1 cellular context compared by ENCODE assay signal in genomic region chr9:114397848-114398605, GRCh38.
TF ChIP-seq lines count a peak whose summit lies in the region.

No MANE protein-coding gene starts in this region.

TF ChIP-seq in HepG2, 621 proteins besides CTCF, POLR2A, EP300 and RAD21 (continued from another document and continues in another):
- TF ChIP-seq, protein P1, sequence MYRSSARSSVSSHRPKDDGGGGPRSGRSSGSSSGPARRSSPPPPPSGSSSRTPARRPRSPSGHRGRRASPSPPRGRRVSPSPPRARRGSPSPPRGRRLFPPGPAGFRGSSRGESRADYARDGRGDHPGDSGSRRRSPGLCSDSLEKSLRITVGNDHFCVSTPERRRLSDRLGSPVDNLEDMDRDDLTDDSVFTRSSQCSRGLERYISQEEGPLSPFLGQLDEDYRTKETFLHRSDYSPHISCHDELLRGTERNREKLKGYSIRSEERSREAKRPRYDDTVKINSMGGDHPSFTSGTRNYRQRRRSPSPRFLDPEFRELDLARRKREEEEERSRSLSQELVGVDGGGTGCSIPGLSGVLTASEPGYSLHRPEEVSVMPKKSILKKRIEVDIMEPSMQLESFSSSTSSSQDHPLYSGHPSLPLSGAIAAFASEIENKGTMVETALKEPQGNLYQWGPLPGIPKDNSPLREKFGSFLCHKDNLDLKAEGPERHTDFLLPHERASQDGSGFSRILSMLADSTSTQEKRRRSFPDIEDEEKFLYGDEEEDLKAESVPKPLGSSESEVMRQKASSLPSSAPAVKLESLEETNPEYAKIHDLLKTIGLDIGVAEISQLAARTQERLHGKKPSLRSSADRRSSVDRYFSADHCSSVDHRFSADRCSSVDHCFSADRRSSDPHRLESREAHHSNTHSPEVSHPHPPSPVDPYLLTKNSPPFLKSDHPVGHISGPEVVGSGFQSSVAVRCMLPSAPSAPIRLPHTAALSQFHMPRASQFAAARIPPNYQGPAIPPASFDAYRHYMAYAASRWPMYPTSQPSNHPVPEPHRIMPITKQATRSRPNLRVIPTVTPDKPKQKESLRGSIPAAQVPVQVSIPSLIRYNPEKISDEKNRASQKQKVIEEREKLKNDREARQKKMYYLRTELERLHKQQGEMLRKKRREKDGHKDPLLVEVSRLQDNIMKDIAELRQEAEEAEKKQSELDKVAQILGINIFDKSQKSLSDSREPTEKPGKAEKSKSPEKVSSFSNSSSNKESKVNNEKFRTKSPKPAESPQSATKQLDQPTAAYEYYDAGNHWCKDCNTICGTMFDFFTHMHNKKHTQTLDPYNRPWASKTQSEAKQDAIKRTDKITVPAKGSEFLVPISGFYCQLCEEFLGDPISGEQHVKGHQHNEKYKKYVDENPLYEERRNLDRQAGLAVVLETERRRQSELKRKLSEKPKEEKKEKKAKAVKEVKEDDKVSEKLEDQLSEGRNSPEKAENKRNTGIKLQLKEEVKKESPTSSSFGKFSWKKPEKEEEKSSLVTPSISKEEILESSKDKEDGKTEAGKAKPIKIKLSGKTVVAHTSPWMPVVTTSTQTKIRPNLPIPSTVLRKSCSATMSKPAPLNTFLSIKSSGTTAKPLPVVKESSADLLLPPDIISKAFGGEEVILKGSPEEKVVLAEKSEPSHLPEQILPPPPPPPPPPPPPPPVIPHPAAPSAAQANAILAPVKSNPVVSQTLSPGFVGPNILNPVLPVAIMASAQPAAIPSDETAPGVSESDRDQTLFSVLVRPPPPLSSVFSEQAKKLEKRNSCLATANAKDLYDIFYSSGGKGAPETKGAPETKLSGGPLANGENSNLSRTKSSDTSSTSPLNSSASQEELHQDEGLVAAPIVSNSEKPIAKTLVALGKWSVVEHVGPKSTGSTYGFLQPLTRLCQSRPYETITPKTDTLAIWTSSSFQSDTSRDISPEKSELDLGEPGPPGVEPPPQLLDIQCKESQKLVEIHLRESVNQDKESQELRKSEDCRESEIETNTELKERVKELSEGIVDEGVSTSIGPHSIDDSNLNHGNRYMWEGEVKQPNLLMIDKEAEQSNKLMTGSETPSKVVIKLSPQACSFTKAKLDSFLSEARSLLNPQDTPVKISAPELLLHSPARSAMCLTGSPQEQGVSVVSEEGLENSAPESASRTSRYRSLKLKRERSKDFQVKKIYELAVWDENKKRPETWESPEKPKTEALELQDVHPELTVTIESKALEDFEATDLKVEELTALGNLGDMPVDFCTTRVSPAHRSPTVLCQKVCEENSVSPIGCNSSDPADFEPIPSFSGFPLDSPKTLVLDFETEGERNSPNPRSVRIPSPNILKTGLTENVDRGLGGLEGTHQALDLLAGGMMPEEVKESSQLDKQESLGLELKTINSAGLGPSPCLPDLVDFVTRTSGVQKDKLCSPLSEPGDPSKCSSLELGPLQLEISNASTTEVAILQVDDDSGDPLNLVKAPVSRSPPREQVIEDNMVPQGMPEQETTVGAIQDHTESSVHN (CRISPR knock-in tag; IDR thresholded peaks at IDR 0.05) = no peak
- TF ChIP-seq CERS6 (CRISPR knock-in tag; IDR thresholded peaks at IDR 0.05) (no peak), NBN (conservative IDR thresholded peaks at IDR 0.05) (no peak), ZNF841 (CRISPR knock-in tag; IDR thresholded peaks at IDR 0.05; ENCODE audit: borderline replicate concordance) (no peak), ZNF317 (CRISPR knock-in tag; IDR thresholded peaks at IDR 0.05) (no peak), CBX2 (IDR thresholded peaks at IDR 0.05; ENCODE audit: low read depth, low read length) (no peak), CBX2 (CRISPR knock-in tag; IDR thresholded peaks at IDR 0.05; ENCODE audit: low read depth) (no peak), NFE2 (CRISPR knock-in tag; IDR thresholded peaks at IDR 0.05) (no peak), ZSCAN22 (CRISPR knock-in tag; IDR thresholded peaks at IDR 0.05) (no peak), ZNF740 (CRISPR knock-in tag; IDR thresholded peaks at IDR 0.05) (no peak), CHD4 (IDR thresholded peaks at IDR 0.05; ENCODE audit: borderline replicate concordance, low read length) (peak; percentile 78; the same call in 1 of the 2 replicates), ZFP37 (CRISPR knock-in tag; IDR thresholded peaks at IDR 0.05; ENCODE audit: borderline replicate concordance) (no peak), GABPA (IDR thresholded peaks at IDR 0.05; ENCODE audit: low read depth, low read length) (no peak), GABPA (CRISPR knock-in tag; IDR thresholded peaks at IDR 0.05; ENCODE audit: low read depth) (no peak), PHF5A (CRISPR knock-in tag; IDR thresholded peaks at IDR 0.05; ENCODE audit: low read depth, unreplicated experiment) (no peak), ZNF432 (CRISPR knock-in tag; IDR thresholded peaks at IDR 0.05; ENCODE audit: borderline replicate concordance) (no peak), HMG20B (CRISPR knock-in tag; conservative IDR thresholded peaks at IDR 0.05) (0 out of 2 replicates have a peak, but pooled peaks have one; percentile 31), RFX1 (IDR thresholded peaks at IDR 0.05) (no peak), LCORL (IDR thresholded peaks at IDR 0.05) (no peak), LCORL (CRISPR knock-in tag; IDR thresholded peaks at IDR 0.05) (no peak), ZNF547 (CRISPR knock-in tag; IDR thresholded peaks at IDR 0.05) (no peak), ZBTB21 (CRISPR knock-in tag; IDR thresholded peaks at IDR 0.05) (no peak)
- TF ChIP-seq, protein P2, sequence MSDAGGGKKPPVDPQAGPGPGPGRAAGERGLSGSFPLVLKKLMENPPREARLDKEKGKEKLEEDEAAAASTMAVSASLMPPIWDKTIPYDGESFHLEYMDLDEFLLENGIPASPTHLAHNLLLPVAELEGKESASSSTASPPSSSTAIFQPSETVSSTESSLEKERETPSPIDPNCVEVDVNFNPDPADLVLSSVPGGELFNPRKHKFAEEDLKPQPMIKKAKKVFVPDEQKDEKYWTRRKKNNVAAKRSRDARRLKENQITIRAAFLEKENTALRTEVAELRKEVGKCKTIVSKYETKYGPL (CRISPR knock-in tag; IDR thresholded peaks at IDR 0.05) = no peak
- TF ChIP-seq, protein P3, sequence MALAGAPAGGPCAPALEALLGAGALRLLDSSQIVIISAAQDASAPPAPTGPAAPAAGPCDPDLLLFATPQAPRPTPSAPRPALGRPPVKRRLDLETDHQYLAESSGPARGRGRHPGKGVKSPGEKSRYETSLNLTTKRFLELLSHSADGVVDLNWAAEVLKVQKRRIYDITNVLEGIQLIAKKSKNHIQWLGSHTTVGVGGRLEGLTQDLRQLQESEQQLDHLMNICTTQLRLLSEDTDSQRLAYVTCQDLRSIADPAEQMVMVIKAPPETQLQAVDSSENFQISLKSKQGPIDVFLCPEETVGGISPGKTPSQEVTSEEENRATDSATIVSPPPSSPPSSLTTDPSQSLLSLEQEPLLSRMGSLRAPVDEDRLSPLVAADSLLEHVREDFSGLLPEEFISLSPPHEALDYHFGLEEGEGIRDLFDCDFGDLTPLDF (CRISPR knock-in tag; IDR thresholded peaks at IDR 0.05) = no peak
- TF ChIP-seq, protein P4, sequence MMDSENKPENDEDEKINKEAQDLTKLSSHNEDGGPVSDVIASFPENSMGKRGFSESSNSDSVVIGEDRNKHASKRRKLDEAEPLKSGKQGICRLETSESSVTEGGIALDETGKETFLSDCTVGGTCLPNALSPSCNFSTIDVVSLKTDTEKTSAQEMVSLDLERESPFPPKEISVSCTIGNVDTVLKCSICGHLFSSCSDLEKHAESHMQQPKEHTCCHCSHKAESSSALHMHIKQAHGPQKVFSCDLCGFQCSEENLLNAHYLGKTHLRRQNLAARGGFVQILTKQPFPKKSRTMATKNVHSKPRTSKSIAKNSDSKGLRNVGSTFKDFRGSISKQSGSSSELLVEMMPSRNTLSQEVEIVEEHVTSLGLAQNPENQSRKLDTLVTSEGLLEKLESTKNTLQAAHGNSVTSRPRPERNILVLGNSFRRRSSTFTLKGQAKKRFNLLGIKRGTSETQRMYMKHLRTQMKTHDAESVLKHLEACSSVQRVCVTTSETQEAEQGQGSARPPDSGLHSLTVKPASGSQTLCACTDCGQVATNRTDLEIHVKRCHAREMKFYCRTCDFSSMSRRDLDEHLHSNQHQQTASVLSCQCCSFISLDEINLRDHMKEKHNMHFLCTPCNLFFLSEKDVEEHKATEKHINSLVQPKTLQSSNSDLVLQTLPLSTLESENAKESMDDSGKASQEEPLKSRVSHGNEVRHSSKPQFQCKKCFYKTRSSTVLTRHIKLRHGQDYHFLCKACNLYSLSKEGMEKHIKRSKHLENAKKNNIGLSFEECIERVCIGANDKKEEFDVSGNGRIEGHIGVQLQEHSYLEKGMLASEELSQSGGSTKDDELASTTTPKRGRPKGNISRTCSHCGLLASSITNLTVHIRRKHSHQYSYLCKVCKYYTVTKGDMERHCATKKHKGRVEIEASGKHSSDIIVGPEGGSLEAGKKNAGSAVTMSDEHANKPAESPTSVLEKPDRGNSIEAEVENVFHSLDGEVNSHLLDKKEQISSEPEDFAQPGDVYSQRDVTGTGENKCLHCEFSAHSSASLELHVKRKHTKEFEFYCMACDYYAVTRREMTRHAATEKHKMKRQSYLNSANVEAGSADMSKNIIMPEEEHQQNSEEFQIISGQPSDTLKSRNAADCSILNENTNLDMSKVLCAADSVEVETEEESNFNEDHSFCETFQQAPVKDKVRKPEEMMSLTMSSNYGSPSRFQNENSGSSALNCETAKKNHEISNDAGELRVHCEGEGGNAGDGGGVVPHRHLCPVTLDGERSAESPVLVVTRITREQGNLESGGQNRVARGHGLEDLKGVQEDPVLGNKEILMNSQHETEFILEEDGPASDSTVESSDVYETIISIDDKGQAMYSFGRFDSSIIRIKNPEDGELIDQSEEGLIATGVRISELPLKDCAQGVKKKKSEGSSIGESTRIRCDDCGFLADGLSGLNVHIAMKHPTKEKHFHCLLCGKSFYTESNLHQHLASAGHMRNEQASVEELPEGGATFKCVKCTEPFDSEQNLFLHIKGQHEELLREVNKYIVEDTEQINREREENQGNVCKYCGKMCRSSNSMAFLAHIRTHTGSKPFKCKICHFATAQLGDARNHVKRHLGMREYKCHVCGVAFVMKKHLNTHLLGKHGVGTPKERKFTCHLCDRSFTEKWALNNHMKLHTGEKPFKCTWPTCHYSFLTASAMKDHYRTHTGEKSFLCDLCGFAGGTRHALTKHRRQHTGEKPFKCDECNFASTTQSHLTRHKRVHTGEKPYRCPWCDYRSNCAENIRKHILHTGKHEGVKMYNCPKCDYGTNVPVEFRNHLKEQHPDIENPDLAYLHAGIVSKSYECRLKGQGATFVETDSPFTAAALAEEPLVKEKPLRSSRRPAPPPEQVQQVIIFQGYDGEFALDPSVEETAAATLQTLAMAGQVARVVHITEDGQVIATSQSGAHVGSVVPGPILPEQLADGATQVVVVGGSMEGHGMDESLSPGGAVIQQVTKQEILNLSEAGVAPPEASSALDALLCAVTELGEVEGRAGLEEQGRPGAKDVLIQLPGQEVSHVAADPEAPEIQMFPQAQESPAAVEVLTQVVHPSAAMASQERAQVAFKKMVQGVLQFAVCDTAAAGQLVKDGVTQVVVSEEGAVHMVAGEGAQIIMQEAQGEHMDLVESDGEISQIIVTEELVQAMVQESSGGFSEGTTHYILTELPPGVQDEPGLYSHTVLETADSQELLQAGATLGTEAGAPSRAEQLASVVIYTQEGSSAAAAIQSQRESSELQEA (CRISPR knock-in tag; IDR thresholded peaks at IDR 0.05; ENCODE audit: not compliant biosample characterization) = no peak
- TF ChIP-seq, protein P5, sequence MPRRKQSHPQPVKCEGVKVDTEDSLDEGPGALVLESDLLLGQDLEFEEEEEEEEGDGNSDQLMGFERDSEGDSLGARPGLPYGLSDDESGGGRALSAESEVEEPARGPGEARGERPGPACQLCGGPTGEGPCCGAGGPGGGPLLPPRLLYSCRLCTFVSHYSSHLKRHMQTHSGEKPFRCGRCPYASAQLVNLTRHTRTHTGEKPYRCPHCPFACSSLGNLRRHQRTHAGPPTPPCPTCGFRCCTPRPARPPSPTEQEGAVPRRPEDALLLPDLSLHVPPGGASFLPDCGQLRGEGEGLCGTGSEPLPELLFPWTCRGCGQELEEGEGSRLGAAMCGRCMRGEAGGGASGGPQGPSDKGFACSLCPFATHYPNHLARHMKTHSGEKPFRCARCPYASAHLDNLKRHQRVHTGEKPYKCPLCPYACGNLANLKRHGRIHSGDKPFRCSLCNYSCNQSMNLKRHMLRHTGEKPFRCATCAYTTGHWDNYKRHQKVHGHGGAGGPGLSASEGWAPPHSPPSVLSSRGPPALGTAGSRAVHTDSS (CRISPR knock-in tag; conservative IDR thresholded peaks at IDR 0.05) = no peak
- TF ChIP-seq, protein P6, sequence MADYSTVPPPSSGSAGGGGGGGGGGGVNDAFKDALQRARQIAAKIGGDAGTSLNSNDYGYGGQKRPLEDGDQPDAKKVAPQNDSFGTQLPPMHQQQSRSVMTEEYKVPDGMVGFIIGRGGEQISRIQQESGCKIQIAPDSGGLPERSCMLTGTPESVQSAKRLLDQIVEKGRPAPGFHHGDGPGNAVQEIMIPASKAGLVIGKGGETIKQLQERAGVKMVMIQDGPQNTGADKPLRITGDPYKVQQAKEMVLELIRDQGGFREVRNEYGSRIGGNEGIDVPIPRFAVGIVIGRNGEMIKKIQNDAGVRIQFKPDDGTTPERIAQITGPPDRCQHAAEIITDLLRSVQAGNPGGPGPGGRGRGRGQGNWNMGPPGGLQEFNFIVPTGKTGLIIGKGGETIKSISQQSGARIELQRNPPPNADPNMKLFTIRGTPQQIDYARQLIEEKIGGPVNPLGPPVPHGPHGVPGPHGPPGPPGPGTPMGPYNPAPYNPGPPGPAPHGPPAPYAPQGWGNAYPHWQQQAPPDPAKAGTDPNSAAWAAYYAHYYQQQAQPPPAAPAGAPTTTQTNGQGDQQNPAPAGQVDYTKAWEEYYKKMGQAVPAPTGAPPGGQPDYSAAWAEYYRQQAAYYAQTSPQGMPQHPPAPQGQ (CRISPR knock-in tag; IDR thresholded peaks at IDR 0.05; ENCODE audit: borderline replicate concordance) = no peak
- TF ChIP-seq, protein P7, sequence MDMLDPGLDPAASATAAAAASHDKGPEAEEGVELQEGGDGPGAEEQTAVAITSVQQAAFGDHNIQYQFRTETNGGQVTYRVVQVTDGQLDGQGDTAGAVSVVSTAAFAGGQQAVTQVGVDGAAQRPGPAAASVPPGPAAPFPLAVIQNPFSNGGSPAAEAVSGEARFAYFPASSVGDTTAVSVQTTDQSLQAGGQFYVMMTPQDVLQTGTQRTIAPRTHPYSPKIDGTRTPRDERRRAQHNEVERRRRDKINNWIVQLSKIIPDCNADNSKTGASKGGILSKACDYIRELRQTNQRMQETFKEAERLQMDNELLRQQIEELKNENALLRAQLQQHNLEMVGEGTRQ (IDR thresholded peaks at IDR 0.05; ENCODE audit: low read depth, low read length) = no peak
- TF ChIP-seq, protein P7 (CRISPR knock-in tag; IDR thresholded peaks at IDR 0.05; ENCODE audit: borderline replicate concordance) = no peak
